In the genomic region with DNA sequence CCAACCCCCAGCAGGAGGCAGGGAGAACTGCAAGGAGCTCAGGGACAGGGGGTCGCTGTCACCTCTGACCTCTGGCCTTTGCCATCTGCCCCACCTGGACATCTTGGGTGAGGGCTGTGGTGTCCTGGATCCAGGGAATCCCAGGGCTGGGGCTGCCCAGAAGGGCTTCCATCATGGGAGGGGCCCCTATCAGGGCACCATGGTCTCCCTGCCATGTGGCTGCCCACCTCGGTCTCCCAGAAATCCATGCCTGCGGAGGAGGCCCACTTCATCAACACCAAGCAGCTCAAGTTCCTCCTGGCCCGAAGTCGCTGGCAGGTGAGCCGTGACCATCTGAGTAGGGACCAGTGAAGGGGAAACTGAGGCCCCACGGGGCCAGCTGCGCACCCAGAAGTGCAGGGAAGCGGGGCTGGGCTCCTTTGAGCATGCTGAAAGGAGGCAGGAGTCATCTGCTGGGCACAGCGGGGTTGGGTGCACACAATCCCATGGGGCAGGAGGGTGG, we compare ENCODE assay signal across 32 cellular contexts. TPM values are rescaled to one million over a fixed set of nuclear protein-coding genes. Genes with fewer than 3 reads are reported as not detected.
DNase-seq lines count a peak whose midpoint lies in the region; ATAC-seq and TF ChIP-seq lines count a peak whose summit lies in the region.
"Had no signal": no experiment of that assay in that cellular context is flagged by ENCODE, and none has a peak within 500 bp of the region (broad histone marks: within the 10 kb centered on the region; RNA-seq: fewer than 3 reads in every experiment).

No MANE protein-coding gene starts in this region.

- no peaks in the 10 kb centered on the region for H4K20me1 ChIP-seq in neural progenitor cell (ENCODE audit: low read depth)

- H3K27me3 Mint-ChIP-seq in neural progenitor cell (ENCODE audit: insufficient read depth, low read depth) = peaks cover 2% of the 10 kb centered on the region

- no peak overlapping the region for H3K9ac ChIP-seq in neural progenitor cell

- no peak for ATAC-seq in RWPE2 (ENCODE audit: low read depth)
- ATAC-seq in left lung = no peak
- no peak for ATAC-seq in esophagus mucosa

- TF ChIP-seq CTCF in cardiac muscle cell (IDR thresholded peaks at IDR 0.05; ENCODE audit: low read depth, low read length) = no peak
- TF ChIP-seq CTCF in RWPE2 (IDR thresholded peaks at IDR 0.05; ENCODE audit: poor library complexity, severe bottlenecking) = no peak
- no peak for TF ChIP-seq CTCF in left lung (IDR thresholded peaks at IDR 0.05)
- no peak for TF ChIP-seq CTCF in spleen (IDR thresholded peaks at IDR 0.05 in 8 of 11, conservative IDR thresholded peaks at IDR 0.05 in 3 of 11)
- TF ChIP-seq CTCF in neural progenitor cell (IDR thresholded peaks at IDR 0.05) = no peak

- DNase-seq in cardiac muscle cell (ENCODE audit: low read depth in 1 of 2, low spot score in 1 of 2) (no peak), cardiac septum (ENCODE audit: low spot score) (no peak), RWPE2 (ENCODE audit: low spot score) (peak; percentile 25), left lung (peak; percentile 22 to 71), spleen (peak; percentile 72), neural progenitor cell (ENCODE audit: low spot score) (no peak), NCI-H2227 (lab: John Stamatoyannopoulos, UW; ENCODE audit: unreplicated experiment) (no peak)
- DNase-seq: activated CD4-positive, alpha-beta T cell treated with anti-CD3 and anti-CD28 coated beads, Interleukin-2, amount 50 U/mL, for 1 hour; activated naive CD4-positive, alpha-beta T cell treated with Interleukin-2 at 50 U/mL for 16 hours; activated T-cell treated with anti-CD3 and anti-CD28 coated beads, Interleukin-2, amount 50 U/mL, for 48 hours; AML-193; amygdala; effector memory CD4-positive, alpha-beta T cell; erythroblast; HCEC 1CT; KG1; kidney glomerular epithelial cell; MM.1S; NCI-H1417 treated with DMSO at 0.1 percent for 48 hours; NCI-H2081 treated with DMSO at 0.1 percent for 48 hours; NCI-H446 treated with DMSO at 0.1 percent for 48 hours; stomach had no signal

- H3K79me2 ChIP-seq in neural progenitor cell (ENCODE audit: low read depth) = no peaks in the 10 kb centered on the region

- intact Hi-C loops in cardiac septum (cut with DNase I) (no loop called here), left lung (cut with DNase I) (no loop called here), spleen (cut with DNase I; ENCODE audit: low total_unique reads) (no loop called here)

- H3K27me3 ChIP-seq in cardiac muscle cell (no peaks in the 10 kb centered on the region), RWPE2 (ENCODE audit: insufficient read depth, poor library complexity, severe bottlenecking) (no peaks in the 10 kb centered on the region), left lung (peaks cover 0 to 20% of the 10 kb centered on the region in 2 donors), spleen (replicated peaks in 1 of 7) (no peaks in the 10 kb centered on the region), neural progenitor cell (no peaks in the 10 kb centered on the region)
- H3K27me3 ChIP-seq: breast epithelium, neutrophil, thyroid gland had no signal

- H3K27ac ChIP-seq in cardiac muscle cell = peak overlapping the region; percentile 98
- no peak overlapping the region for H3K27ac ChIP-seq in RWPE2 (ENCODE audit: poor library complexity, severe bottlenecking)
- no peak overlapping the region for H3K27ac ChIP-seq in left lung
- H3K27ac ChIP-seq in spleen = no peak overlapping the region
- no peak overlapping the region for H3K27ac ChIP-seq in neural progenitor cell
- H3K27ac ChIP-seq: breast epithelium, coronary artery, neutrophil, prostate gland, skin epidermis, stomach, thyroid gland, VCaP had no signal

- H3K27ac Mint-ChIP-seq in neural progenitor cell = no peak overlapping the region
- H3K27ac Mint-ChIP-seq: memory B cell had no signal

- H3K4me2 ChIP-seq in neural progenitor cell = no peak overlapping the region

- 82 to 92% (median 87%) methylated on average over 8 to 10 of the region's 10 CpGs for WGBS in spleen, 5 donors

- no peak for TF ChIP-seq POLR2A in spleen (IDR thresholded peaks at IDR 0.05)

- no peak overlapping the region for H2AFZ ChIP-seq in neural progenitor cell (replicated peaks)

- H3K4me3 Mint-ChIP-seq in neural progenitor cell = no peak overlapping the region
- H3K4me3 Mint-ChIP-seq: memory B cell had no signal

- H3K36me3 ChIP-seq in cardiac muscle cell = peaks cover 25% of the 10 kb centered on the region
- no peaks in the 10 kb centered on the region for H3K36me3 ChIP-seq in RWPE2 (ENCODE audit: low read depth)
- no peaks in the 10 kb centered on the region for H3K36me3 ChIP-seq in left lung
- H3K36me3 ChIP-seq in spleen = no peaks in the 10 kb centered on the region
- H3K36me3 ChIP-seq in neural progenitor cell = no peaks in the 10 kb centered on the region
- H3K36me3 ChIP-seq: breast epithelium, neutrophil, prostate gland, stomach, thyroid gland had no signal

- no peaks in the 10 kb centered on the region for H3K9me3 Mint-ChIP-seq in neural progenitor cell
- H3K9me3 Mint-ChIP-seq: memory B cell had no signal

- no peaks in the 10 kb centered on the region for H3K4me1 Mint-ChIP-seq in neural progenitor cell
- H3K4me1 Mint-ChIP-seq: memory B cell had no signal

- no peaks in the 10 kb centered on the region for H3K36me3 Mint-ChIP-seq in neural progenitor cell
- H3K36me3 Mint-ChIP-seq: memory B cell had no signal

- no peaks in the 10 kb centered on the region for H3K9me3 ChIP-seq in cardiac muscle cell (ENCODE audit: low read depth)
- no peaks in the 10 kb centered on the region for H3K9me3 ChIP-seq in RWPE2 (ENCODE audit: severe bottlenecking)
- H3K9me3 ChIP-seq in left lung = no peaks in the 10 kb centered on the region
- no peaks in the 10 kb centered on the region for H3K9me3 ChIP-seq in spleen
- H3K9me3 ChIP-seq in neural progenitor cell (ENCODE audit: low read depth) = no peaks in the 10 kb centered on the region
- H3K9me3 ChIP-seq: breast epithelium, neutrophil, prostate gland, stomach, thyroid gland had no signal

- H3K4me3 ChIP-seq in cardiac muscle cell (no peak overlapping the region), RWPE2 (ENCODE audit: severe bottlenecking) (no peak overlapping the region), left lung (no peak overlapping the region), spleen (no peak overlapping the region), neural progenitor cell (no peak overlapping the region)
- H3K4me3 ChIP-seq: breast epithelium, coronary artery, prostate gland, skin epidermis, stomach, thyroid gland had no signal

- no peaks in the 10 kb centered on the region for H3F3A ChIP-seq in neural progenitor cell (ENCODE audit: low read depth)

- H3K4me1 ChIP-seq in cardiac muscle cell (ENCODE audit: low read depth) (peaks cover 45% of the 10 kb centered on the region), RWPE2 (ENCODE audit: insufficient read depth, poor library complexity, severe bottlenecking) (no peaks in the 10 kb centered on the region), left lung (no peaks in the 10 kb centered on the region), spleen (peaks cover 3 to 62% (median 34%) of the 10 kb centered on the region in 6 donors), neural progenitor cell (no peaks in the 10 kb centered on the region)
- H3K4me1 ChIP-seq: breast epithelium, prostate gland had no signal

RNA-seq across cellular contexts. Expression of gene TRIM11, which starts 36.1 kb away (rescaled TPM):
- total RNA-seq in cardiac muscle cell = 32.4 and 43.2 TPM in 2 replicates
- 16.4 and 18.5 TPM in 2 replicates for polyA plus RNA-seq in cardiac muscle cell
- total RNA-seq in cardiac septum = 7.3 TPM
- 10 to 100 TPM; 21.5 to 27.1 TPM for total RNA-seq in left lung
- 10 to 100 TPM; 33.4 to 49.4 (median 39.8) TPM for total RNA-seq in spleen
- polyA plus RNA-seq in spleen = 10 to 100 TPM; 14.1 to 26.8 (median 20.7) TPM
- total RNA-seq in neural progenitor cell (ENCODE audit: low replicate concordance) = 13.7 and 24.9 TPM in 2 replicates
- total RNA-seq in esophagus mucosa = 20.7 TPM

RNA-seq across cellular contexts. Expression of gene TRIM17, which starts 46.2 kb away (rescaled TPM):
- total RNA-seq in cardiac muscle cell (6.7 and 17.9 TPM in 2 replicates), cardiac septum (0.46 TPM), left lung (1 to 10 TPM; 1.3 to 2.9 TPM), spleen (1 to 10 TPM; 3.5 to 7.1 (median 5.4) TPM), neural progenitor cell (ENCODE audit: low replicate concordance) (2.9 and 5.0 TPM in 2 replicates), esophagus mucosa (1.3 TPM)
- polyA plus RNA-seq in cardiac muscle cell (11.8 and 15.0 TPM in 2 replicates), spleen (1 to 10 TPM in 1 of 3 donors, under 1 TPM in 2; 0.36 to 4.0 (median 0.96) TPM)
- total RNA-seq: myocyte had no signal

Comparison
In these comparisons a context has a peak if more than half of its experiments do, and no peak if none do; other contexts are left out.
1. DNase-seq: peak in RWPE2 (single experiment), left lung (2 of 2) and spleen (single experiment); none in cardiac muscle cell (0 of 2), cardiac septum (single experiment), neural progenitor cell (single experiment) and NCI-H2227 (single experiment).